1 cellular context compared by ENCODE assay signal in genomic region chr3:52429779-52430415, GRCh38.
A peak's percentile ranks its signal among the peaks of the same experiment; 100 is the strongest.
TF ChIP-seq lines count a peak whose summit lies in the region.

No MANE protein-coding gene starts in this region.

TF ChIP-seq in HepG2, 621 proteins besides CTCF, POLR2A, EP300 and RAD21 (continues in another document):
- TF ChIP-seq NFKBIZ (CRISPR knock-in tag; IDR thresholded peaks at IDR 0.05) (peak; percentile 74; the same call in 1 of the 2 replicates), PTBP1 (IDR thresholded peaks at IDR 0.05; ENCODE audit: low read depth, low read length, poor library complexity, severe bottlenecking) (no peak), LCORL (IDR thresholded peaks at IDR 0.05) (peak; percentile 72; the same call in 1 of the 2 replicates), LCORL (CRISPR knock-in tag; IDR thresholded peaks at IDR 0.05) (peak; percentile 99), TBL1XR1 (IDR thresholded peaks at IDR 0.05; ENCODE audit: borderline replicate concordance, low read length, partially characterized antibody) (peak; percentile 82), KAT8 (CRISPR knock-in tag; IDR thresholded peaks at IDR 0.05) (peak; percentile 48), ZNF609 (CRISPR knock-in tag; IDR thresholded peaks at IDR 0.05; ENCODE audit: borderline replicate concordance) (peak; percentile 79), NFE2L1 (CRISPR knock-in tag; IDR thresholded peaks at IDR 0.05; ENCODE audit: borderline replicate concordance) (no peak), BRCA1 (CRISPR knock-in tag; IDR thresholded peaks at IDR 0.05) (peak; percentile 53; the same call in 1 of the 2 replicates), ZNF432 (CRISPR knock-in tag; IDR thresholded peaks at IDR 0.05; ENCODE audit: borderline replicate concordance) (no peak), HINFP (CRISPR knock-in tag; IDR thresholded peaks at IDR 0.05; ENCODE audit: low read depth) (peak; percentile 67; the same call in 1 of the 2 replicates), ATF4 (CRISPR knock-in tag; IDR thresholded peaks at IDR 0.05) (peak in 1 of 2 experiments; percentile 52; a peak in 1 of 4 replicates), TCF7 (IDR thresholded peaks at IDR 0.05; ENCODE audit: low read depth) (peak; percentile 66), KDM5B (CRISPR knock-in tag; IDR thresholded peaks at IDR 0.05; ENCODE audit: borderline replicate concordance) (peak; percentile 28; the same call in 1 of the 2 replicates), TCF7L2 (IDR thresholded peaks at IDR 0.05; ENCODE audit: low read depth, low read length) (no peak), RERE (CRISPR knock-in tag; IDR thresholded peaks at IDR 0.05; ENCODE audit: low read depth) (no peak), FOSL2 (CRISPR knock-in tag; IDR thresholded peaks at IDR 0.05) (peak; percentile 92), MIER2 (CRISPR knock-in tag; IDR thresholded peaks at IDR 0.05) (peak; percentile 30; the same call in 1 of the 2 replicates), NONO (IDR thresholded peaks at IDR 0.05) (no peak), NONO (CRISPR knock-in tag; conservative IDR thresholded peaks at IDR 0.05) (peak; percentile 72; the same call in 1 of the 2 replicates), ZNF101 (CRISPR knock-in tag; IDR thresholded peaks at IDR 0.05; ENCODE audit: borderline replicate concordance, low read depth) (no peak), PHF21A (CRISPR knock-in tag; IDR thresholded peaks at IDR 0.05) (peak; percentile 98), MLXIP (CRISPR knock-in tag; IDR thresholded peaks at IDR 0.05; ENCODE audit: borderline replicate concordance) (no peak), SALL1 (CRISPR knock-in tag; IDR thresholded peaks at IDR 0.05) (peak; percentile 92), IRX3 (CRISPR knock-in tag; IDR thresholded peaks at IDR 0.05; ENCODE audit: borderline replicate concordance, low read depth) (no peak)
- TF ChIP-seq, protein P1, sequence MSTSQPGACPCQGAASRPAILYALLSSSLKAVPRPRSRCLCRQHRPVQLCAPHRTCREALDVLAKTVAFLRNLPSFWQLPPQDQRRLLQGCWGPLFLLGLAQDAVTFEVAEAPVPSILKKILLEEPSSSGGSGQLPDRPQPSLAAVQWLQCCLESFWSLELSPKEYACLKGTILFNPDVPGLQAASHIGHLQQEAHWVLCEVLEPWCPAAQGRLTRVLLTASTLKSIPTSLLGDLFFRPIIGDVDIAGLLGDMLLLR (CRISPR knock-in tag; IDR thresholded peaks at IDR 0.05): no peak
- TF ChIP-seq, protein P2, sequence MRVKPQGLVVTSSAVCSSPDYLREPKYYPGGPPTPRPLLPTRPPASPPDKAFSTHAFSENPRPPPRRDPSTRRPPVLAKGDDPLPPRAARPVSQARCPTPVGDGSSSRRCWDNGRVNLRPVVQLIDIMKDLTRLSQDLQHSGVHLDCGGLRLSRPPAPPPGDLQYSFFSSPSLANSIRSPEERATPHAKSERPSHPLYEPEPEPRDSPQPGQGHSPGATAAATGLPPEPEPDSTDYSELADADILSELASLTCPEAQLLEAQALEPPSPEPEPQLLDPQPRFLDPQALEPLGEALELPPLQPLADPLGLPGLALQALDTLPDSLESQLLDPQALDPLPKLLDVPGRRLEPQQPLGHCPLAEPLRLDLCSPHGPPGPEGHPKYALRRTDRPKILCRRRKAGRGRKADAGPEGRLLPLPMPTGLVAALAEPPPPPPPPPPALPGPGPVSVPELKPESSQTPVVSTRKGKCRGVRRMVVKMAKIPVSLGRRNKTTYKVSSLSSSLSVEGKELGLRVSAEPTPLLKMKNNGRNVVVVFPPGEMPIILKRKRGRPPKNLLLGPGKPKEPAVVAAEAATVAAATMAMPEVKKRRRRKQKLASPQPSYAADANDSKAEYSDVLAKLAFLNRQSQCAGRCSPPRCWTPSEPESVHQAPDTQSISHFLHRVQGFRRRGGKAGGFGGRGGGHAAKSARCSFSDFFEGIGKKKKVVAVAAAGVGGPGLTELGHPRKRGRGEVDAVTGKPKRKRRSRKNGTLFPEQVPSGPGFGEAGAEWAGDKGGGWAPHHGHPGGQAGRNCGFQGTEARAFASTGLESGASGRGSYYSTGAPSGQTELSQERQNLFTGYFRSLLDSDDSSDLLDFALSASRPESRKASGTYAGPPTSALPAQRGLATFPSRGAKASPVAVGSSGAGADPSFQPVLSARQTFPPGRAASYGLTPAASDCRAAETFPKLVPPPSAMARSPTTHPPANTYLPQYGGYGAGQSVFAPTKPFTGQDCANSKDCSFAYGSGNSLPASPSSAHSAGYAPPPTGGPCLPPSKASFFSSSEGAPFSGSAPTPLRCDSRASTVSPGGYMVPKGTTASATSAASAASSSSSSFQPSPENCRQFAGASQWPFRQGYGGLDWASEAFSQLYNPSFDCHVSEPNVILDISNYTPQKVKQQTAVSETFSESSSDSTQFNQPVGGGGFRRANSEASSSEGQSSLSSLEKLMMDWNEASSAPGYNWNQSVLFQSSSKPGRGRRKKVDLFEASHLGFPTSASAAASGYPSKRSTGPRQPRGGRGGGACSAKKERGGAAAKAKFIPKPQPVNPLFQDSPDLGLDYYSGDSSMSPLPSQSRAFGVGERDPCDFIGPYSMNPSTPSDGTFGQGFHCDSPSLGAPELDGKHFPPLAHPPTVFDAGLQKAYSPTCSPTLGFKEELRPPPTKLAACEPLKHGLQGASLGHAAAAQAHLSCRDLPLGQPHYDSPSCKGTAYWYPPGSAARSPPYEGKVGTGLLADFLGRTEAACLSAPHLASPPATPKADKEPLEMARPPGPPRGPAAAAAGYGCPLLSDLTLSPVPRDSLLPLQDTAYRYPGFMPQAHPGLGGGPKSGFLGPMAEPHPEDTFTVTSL (CRISPR knock-in tag; IDR thresholded peaks at IDR 0.05; ENCODE audit: borderline replicate concordance): peak; percentile 80
- TF ChIP-seq, protein P3, sequence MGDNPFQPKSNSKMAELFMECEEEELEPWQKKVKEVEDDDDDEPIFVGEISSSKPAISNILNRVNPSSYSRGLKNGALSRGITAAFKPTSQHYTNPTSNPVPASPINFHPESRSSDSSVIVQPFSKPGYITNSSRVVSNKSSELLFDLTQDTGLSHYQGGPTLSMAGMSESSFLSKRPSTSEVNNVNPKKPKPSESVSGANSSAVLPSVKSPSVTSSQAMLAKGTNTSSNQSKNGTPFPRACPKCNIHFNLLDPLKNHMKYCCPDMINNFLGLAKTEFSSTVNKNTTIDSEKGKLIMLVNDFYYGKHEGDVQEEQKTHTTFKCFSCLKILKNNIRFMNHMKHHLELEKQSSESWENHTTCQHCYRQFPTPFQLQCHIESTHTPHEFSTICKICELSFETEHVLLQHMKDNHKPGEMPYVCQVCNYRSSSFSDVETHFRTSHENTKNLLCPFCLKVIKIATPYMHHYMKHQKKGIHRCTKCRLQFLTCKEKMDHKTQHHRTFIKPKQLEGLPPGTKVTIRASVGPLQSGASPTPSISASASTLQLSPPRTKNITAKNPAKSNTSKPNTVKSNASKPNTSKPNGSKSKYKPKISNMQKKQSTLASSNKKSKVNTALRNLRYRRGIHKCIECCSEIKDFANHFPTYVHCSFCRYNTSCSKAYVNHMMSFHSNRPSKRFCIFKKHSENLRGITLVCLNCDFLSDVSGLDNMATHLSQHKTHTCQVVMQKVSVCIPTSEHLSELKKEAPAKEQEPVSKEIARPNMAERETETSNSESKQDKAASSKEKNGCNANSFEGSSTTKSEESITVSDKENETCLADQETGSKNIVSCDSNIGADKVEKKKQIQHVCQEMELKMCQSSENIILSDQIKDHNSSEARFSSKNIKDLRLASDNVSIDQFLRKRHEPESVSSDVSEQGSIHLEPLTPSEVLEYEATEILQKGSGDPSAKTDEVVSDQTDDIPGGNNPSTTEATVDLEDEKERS (CRISPR knock-in tag; IDR thresholded peaks at IDR 0.05): peak; percentile 63; the same call in 1 of the 2 replicates
